ENCODE assay signal across 16 cellular contexts in genomic region chr19:21308778-21309177, GRCh38. TPM values are rescaled to one million over a fixed set of nuclear protein-coding genes. Genes with fewer than 3 reads are reported as not detected.
DNase-seq lines count a peak whose midpoint lies in the region; ATAC-seq and TF ChIP-seq lines count a peak whose summit lies in the region.
"Had no signal": no experiment of that assay in that cellular context is flagged by ENCODE, and none has a peak within 500 bp of the region (broad histone marks: within the 10 kb centered on the region; RNA-seq: fewer than 3 reads in every experiment).

No MANE protein-coding gene starts in this region.

- H3K9me3 Mint-ChIP-seq in natural killer cell: no peaks in the 10 kb centered on the region
- no peaks in the 10 kb centered on the region for H3K9me3 Mint-ChIP-seq in natural killer cell treated with Interleukin-12 subunit alpha and Interleukin-12 subunit beta and Interleukin-15 and Interleukin-18, amount 100 ng/mL, for 72 hours
- H3K9me3 Mint-ChIP-seq in central memory CD8-positive, alpha-beta T cell: no peaks in the 10 kb centered on the region
- no peaks in the 10 kb centered on the region for H3K9me3 Mint-ChIP-seq in stimulated activated effector memory CD8-positive, alpha-beta T cell treated with anti-CD3 and anti-CD28 coated beads, Interleukin-12 subunit alpha, Interleukin-12 subunit beta, amount 100 ng/mL, for 72 hours
- peaks cover 7 to 8% of the 10 kb centered on the region in 2 donors for H3K9me3 Mint-ChIP-seq in stimulated activated naive CD8-positive, alpha-beta T cell treated with anti-CD3 and anti-CD28 coated beads, Interleukin-15, amount 100 ng/mL, for 72 hours

- TF ChIP-seq CTCF in natural killer cell (IDR thresholded peaks at IDR 0.05): no peak
- TF ChIP-seq CTCF in NB4 (IDR thresholded peaks at IDR 0.05; ENCODE audit: low read depth, low read length): no peak

- ATAC-seq in natural killer cell (no peak), HG02852 (IDR thresholded peaks at IDR 0.05; ENCODE audit: unreplicated experiment) (no peak), HG03097 (IDR thresholded peaks at IDR 0.05; ENCODE audit: low FRiP score, unreplicated experiment) (no peak)
- no peak for ATAC-seq in natural killer cell treated with Interleukin-12 subunit alpha and Interleukin-12 subunit beta and Interleukin-15 and Interleukin-18, amount 100 ng/mL, for 72 hours
- no peak for ATAC-seq in central memory CD8-positive, alpha-beta T cell (replicated peaks; ENCODE audit: extremely low read depth, poor library complexity, severe bottlenecking)
- ATAC-seq in stimulated activated effector memory CD8-positive, alpha-beta T cell treated with anti-CD3 and anti-CD28 coated beads, Interleukin-12 subunit alpha, Interleukin-12 subunit beta, amount 100 ng/mL, for 72 hours: no peak
- no peak for ATAC-seq in stimulated activated naive CD8-positive, alpha-beta T cell treated with anti-CD3 and anti-CD28 coated beads, Interleukin-15, amount 100 ng/mL, for 72 hours
- ATAC-seq: PC-3 had no signal

- peak overlapping the region; percentile 2 to 80 for H3K27ac Mint-ChIP-seq in natural killer cell
- H3K27ac Mint-ChIP-seq in natural killer cell treated with Interleukin-12 subunit alpha and Interleukin-12 subunit beta and Interleukin-15 and Interleukin-18, amount 100 ng/mL, for 72 hours: peak overlapping the region in 1 of 2 donors; percentile 68
- H3K27ac Mint-ChIP-seq in central memory CD8-positive, alpha-beta T cell (ENCODE audit: low read depth): peak overlapping the region; percentile 9
- peak overlapping the region; percentile 13 for H3K27ac Mint-ChIP-seq in stimulated activated effector memory CD8-positive, alpha-beta T cell treated with anti-CD3 and anti-CD28 coated beads, Interleukin-12 subunit alpha, Interleukin-12 subunit beta, amount 100 ng/mL, for 72 hours
- no peak overlapping the region for H3K27ac Mint-ChIP-seq in stimulated activated naive CD8-positive, alpha-beta T cell treated with anti-CD3 and anti-CD28 coated beads, Interleukin-15, amount 100 ng/mL, for 72 hours

- H3K4me3 ChIP-seq in NB4 (ENCODE audit: low read depth, low read length): no peak overlapping the region
- H3K4me3 ChIP-seq: BLaER1, HAP-1, SK-N-MC had no signal

- DNase-seq in natural killer cell (no peak), NB4 (ENCODE audit: low read depth) (peak; percentile 6)
- no peak for DNase-seq in natural killer cell treated with Interleukin-12 subunit alpha and Interleukin-12 subunit beta and Interleukin-15 and Interleukin-18, amount 100 ng/mL, for 72 hours (ENCODE audit: low spot score)
- no peak for DNase-seq in central memory CD8-positive, alpha-beta T cell (ENCODE audit: low spot score in 2 of 2)
- DNase-seq in stimulated activated effector memory CD8-positive, alpha-beta T cell treated with anti-CD3 and anti-CD28 coated beads, Interleukin-12 subunit alpha, Interleukin-12 subunit beta, amount 100 ng/mL, for 72 hours (ENCODE audit: low spot score in 2 of 2): no peak
- DNase-seq in stimulated activated naive CD8-positive, alpha-beta T cell treated with anti-CD3 and anti-CD28 coated beads, Interleukin-15, amount 100 ng/mL, for 72 hours: no peak
- DNase-seq: NCI-H1105; NCI-H1694 treated with DMSO at 0.1 percent for 48 hours; NCI-H69; NK-92 treated with Interleukin-12 subunit alpha and Interleukin-12 subunit beta, amount 100 ng/mL, for 24 hours; PC-3 had no signal

- intact Hi-C loops in natural killer cell (cut with micrococcal nuclease): no loop called here

- no peaks in the 10 kb centered on the region for H3K36me3 Mint-ChIP-seq in natural killer cell
- H3K36me3 Mint-ChIP-seq in natural killer cell treated with Interleukin-12 subunit alpha and Interleukin-12 subunit beta and Interleukin-15 and Interleukin-18, amount 100 ng/mL, for 72 hours: peaks cover 16% of the 10 kb centered on the region
- peaks cover 38% of the 10 kb centered on the region for H3K36me3 Mint-ChIP-seq in central memory CD8-positive, alpha-beta T cell (ENCODE audit: insufficient read depth)
- H3K36me3 Mint-ChIP-seq in stimulated activated effector memory CD8-positive, alpha-beta T cell treated with anti-CD3 and anti-CD28 coated beads, Interleukin-12 subunit alpha, Interleukin-12 subunit beta, amount 100 ng/mL, for 72 hours: peaks cover 76% of the 10 kb centered on the region

- no peak for TF ChIP-seq POLR2A in NB4 (IDR thresholded peaks at IDR 0.05; ENCODE audit: extremely low read depth, insufficient read length)

- no peak overlapping the region for H3K4me3 Mint-ChIP-seq in natural killer cell
- H3K4me3 Mint-ChIP-seq in natural killer cell treated with Interleukin-12 subunit alpha and Interleukin-12 subunit beta and Interleukin-15 and Interleukin-18, amount 100 ng/mL, for 72 hours: no peak overlapping the region
- H3K4me3 Mint-ChIP-seq in central memory CD8-positive, alpha-beta T cell: no peak overlapping the region
- H3K4me3 Mint-ChIP-seq in stimulated activated effector memory CD8-positive, alpha-beta T cell treated with anti-CD3 and anti-CD28 coated beads, Interleukin-12 subunit alpha, Interleukin-12 subunit beta, amount 100 ng/mL, for 72 hours: no peak overlapping the region
- H3K4me3 Mint-ChIP-seq in stimulated activated naive CD8-positive, alpha-beta T cell treated with anti-CD3 and anti-CD28 coated beads, Interleukin-15, amount 100 ng/mL, for 72 hours: no peak overlapping the region

- H3K4me1 Mint-ChIP-seq in natural killer cell: peaks cover 23 to 38% of the 10 kb centered on the region in 2 donors
- peaks cover 5 to 18% of the 10 kb centered on the region in 2 donors for H3K4me1 Mint-ChIP-seq in natural killer cell treated with Interleukin-12 subunit alpha and Interleukin-12 subunit beta and Interleukin-15 and Interleukin-18, amount 100 ng/mL, for 72 hours (ENCODE audit: low read depth in 2 of 2)
- peaks cover 15% of the 10 kb centered on the region for H3K4me1 Mint-ChIP-seq in central memory CD8-positive, alpha-beta T cell
- peaks cover 22% of the 10 kb centered on the region for H3K4me1 Mint-ChIP-seq in stimulated activated effector memory CD8-positive, alpha-beta T cell treated with anti-CD3 and anti-CD28 coated beads, Interleukin-12 subunit alpha, Interleukin-12 subunit beta, amount 100 ng/mL, for 72 hours
- H3K4me1 Mint-ChIP-seq in stimulated activated naive CD8-positive, alpha-beta T cell treated with anti-CD3 and anti-CD28 coated beads, Interleukin-15, amount 100 ng/mL, for 72 hours: peaks cover 26% of the 10 kb centered on the region

- no peaks in the 10 kb centered on the region for H3K27me3 Mint-ChIP-seq in natural killer cell (ENCODE audit: low read depth in 2 of 2)
- no peaks in the 10 kb centered on the region for H3K27me3 Mint-ChIP-seq in natural killer cell treated with Interleukin-12 subunit alpha and Interleukin-12 subunit beta and Interleukin-15 and Interleukin-18, amount 100 ng/mL, for 72 hours
- H3K27me3 Mint-ChIP-seq in central memory CD8-positive, alpha-beta T cell: no peaks in the 10 kb centered on the region
- no peaks in the 10 kb centered on the region for H3K27me3 Mint-ChIP-seq in stimulated activated naive CD8-positive, alpha-beta T cell treated with anti-CD3 and anti-CD28 coated beads, Interleukin-15, amount 100 ng/mL, for 72 hours

RNA-seq across cellular contexts. Expression of gene ZNF708, which starts 20.4 kb away (rescaled TPM):
- 10 to 100 TPM; 21.2 to 24.4 (median 24.4) TPM for total RNA-seq in natural killer cell
- 10 to 100 TPM; 15.7 to 19.6 TPM for total RNA-seq in natural killer cell treated with Interleukin-12 subunit alpha and Interleukin-12 subunit beta and Interleukin-15 and Interleukin-18, amount 100 ng/mL, for 72 hours

RNA-seq across cellular contexts. Expression of gene ZNF738, which starts 50.0 kb away (rescaled TPM):
- total RNA-seq in natural killer cell: 10 to 100 TPM; 11.4 to 22.9 (median 14.7) TPM
- 10 to 100 TPM in 1 of 2 donors, 1 to 10 TPM in 1; 9.7 to 17.2 TPM for total RNA-seq in natural killer cell treated with Interleukin-12 subunit alpha and Interleukin-12 subunit beta and Interleukin-15 and Interleukin-18, amount 100 ng/mL, for 72 hours

Comparison
In these comparisons a context has a peak if more than half of its experiments do, and no peak if none do; other contexts are left out.
1. H3K27ac Mint-ChIP-seq: peak in natural killer cell (2 of 2), central memory CD8-positive, alpha-beta T cell (single experiment) and stimulated activated effector memory CD8-positive, alpha-beta T cell treated with anti-CD3 and anti-CD28 coated beads, Interleukin-12 subunit alpha, Interleukin-12 subunit beta, amount 100 ng/mL, for 72 hours (single experiment); none in stimulated activated naive CD8-positive, alpha-beta T cell treated with anti-CD3 and anti-CD28 coated beads, Interleukin-15, amount 100 ng/mL, for 72 hours (0 of 2).